17 cellular contexts compared by ENCODE assay signal in the genomic region with DNA sequence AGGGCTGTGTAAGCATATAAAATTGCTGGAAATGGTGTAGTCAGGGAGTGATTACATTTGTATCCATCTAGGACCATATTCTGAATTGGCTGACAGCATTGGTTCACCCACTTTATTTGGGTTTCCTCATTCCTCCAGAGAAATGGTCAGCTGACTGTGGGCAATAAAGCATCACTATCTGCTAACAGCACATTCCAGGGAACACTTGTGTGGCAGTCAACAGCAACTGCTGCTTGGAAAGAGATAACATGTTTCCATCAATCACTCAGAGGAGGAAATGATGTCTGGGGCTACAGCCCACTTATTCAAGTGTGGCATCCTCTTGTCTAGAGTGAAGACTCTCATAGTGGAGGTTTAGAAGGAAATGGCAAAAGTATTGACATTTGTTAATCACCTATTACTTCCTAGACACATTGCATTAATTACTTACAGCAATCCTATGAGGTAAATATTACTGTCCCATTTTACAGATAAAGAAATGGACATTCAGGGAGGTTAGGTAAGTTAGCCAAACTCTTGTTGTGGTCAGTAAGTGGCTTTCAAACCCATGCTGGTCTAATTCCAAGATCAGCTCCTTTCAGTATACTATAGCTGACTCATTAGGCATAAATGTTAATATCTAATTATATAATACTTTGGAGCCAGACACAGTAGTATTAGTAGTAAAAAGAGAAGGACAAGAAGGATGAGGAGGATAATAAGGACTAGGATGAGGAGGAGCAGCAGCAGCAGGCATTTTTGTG.
DNase-seq lines count a peak whose midpoint lies in the region; ATAC-seq and TF ChIP-seq lines count a peak whose summit lies in the region.
"Had no signal": no experiment of that assay in that cellular context is flagged by ENCODE, and none has a peak within 500 bp of the region (broad histone marks: within the 10 kb centered on the region; RNA-seq: fewer than 3 reads in every experiment).

No MANE protein-coding gene starts in this region.

- H3K36me3 Mint-ChIP-seq in endothelial cell (ENCODE audit: low read depth, unreplicated experiment): no peaks in the 10 kb centered on the region

- ATAC-seq in gastroesophageal sphincter (no peak), GM19351 (IDR thresholded peaks at IDR 0.05; ENCODE audit: unreplicated experiment) (no peak)
- ATAC-seq: right lobe of liver had no signal

- TF ChIP-seq POLR2A in gastroesophageal sphincter (IDR thresholded peaks at IDR 0.05) (no peak), breast epithelium (IDR thresholded peaks at IDR 0.05) (no peak)

- H3K4me3 Mint-ChIP-seq in endothelial cell (ENCODE audit: unreplicated experiment): no peak overlapping the region

- H3K4me1 ChIP-seq in gastroesophageal sphincter (no peaks in the 10 kb centered on the region), breast epithelium (no peaks in the 10 kb centered on the region)
- H3K4me1 ChIP-seq: right lobe of liver had no signal

- H3K27ac Mint-ChIP-seq in endothelial cell (ENCODE audit: unreplicated experiment): no peak overlapping the region

- H3K27me3 Mint-ChIP-seq in endothelial cell (ENCODE audit: unreplicated experiment): no peaks in the 10 kb centered on the region

- intact Hi-C loops in breast epithelium (cut with DNase I; ENCODE audit: low total_unique reads): no loop called here

- no peaks in the 10 kb centered on the region for H3K36me3 ChIP-seq in gastroesophageal sphincter
- no peaks in the 10 kb centered on the region for H3K36me3 ChIP-seq in breast epithelium
- H3K36me3 ChIP-seq: right lobe of liver had no signal

- no peak overlapping the region for H3K27ac ChIP-seq in gastroesophageal sphincter
- no peak overlapping the region for H3K27ac ChIP-seq in breast epithelium
- H3K27ac ChIP-seq: HL-60, right lobe of liver had no signal

- H3K4me3 ChIP-seq in gastroesophageal sphincter (no peak overlapping the region), breast epithelium (no peak overlapping the region)
- H3K4me3 ChIP-seq: right lobe of liver had no signal

- H3K9me3 Mint-ChIP-seq in endothelial cell (ENCODE audit: unreplicated experiment): no peaks in the 10 kb centered on the region

- DNase-seq in CMK (ENCODE audit: low read depth) (peak; percentile 57), M059J (ENCODE audit: low read depth) (peak; percentile 19), endothelial cell (ENCODE audit: low spot score) (peak; percentile 5), kidney tubule cell (ENCODE audit: low spot score) (peak; percentile 51), NCI-H2171 treated with DMSO at 0.1 percent for 48 hours (lab: John Stamatoyannopoulos, UW) (no peak), breast epithelium (ENCODE audit: low spot score in 2 of 2) (no peak)
- DNase-seq: activated CD4-positive, alpha-beta T cell treated with anti-CD3 and anti-CD28 coated beads, Interleukin-2, amount 50 U/mL, for 48 hours; activated naive CD4-positive, alpha-beta T cell treated with anti-CD3 and anti-CD28 coated beads, Interleukin-2, amount 50 U/mL, for 16 hours; AML-193; GDM1; hippocampal formation; left cardiac atrium; nucleus accumbens; right lobe of liver had no signal

- TF ChIP-seq EP300 in gastroesophageal sphincter (IDR thresholded peaks at IDR 0.05): no peak

- TF ChIP-seq CTCF in endothelial cell (IDR thresholded peaks at IDR 0.05; ENCODE audit: unreplicated experiment) (no peak), gastroesophageal sphincter (IDR thresholded peaks at IDR 0.05) (no peak), breast epithelium (IDR thresholded peaks at IDR 0.05) (no peak)

- H3K9me3 ChIP-seq in gastroesophageal sphincter: no peaks in the 10 kb centered on the region
- H3K9me3 ChIP-seq in breast epithelium: no peaks in the 10 kb centered on the region
- H3K9me3 ChIP-seq: right lobe of liver had no signal

- H3K27me3 ChIP-seq in gastroesophageal sphincter: no peaks in the 10 kb centered on the region
- no peaks in the 10 kb centered on the region for H3K27me3 ChIP-seq in breast epithelium
- H3K27me3 ChIP-seq: right lobe of liver had no signal

- H3K4me1 Mint-ChIP-seq in endothelial cell (ENCODE audit: unreplicated experiment): peaks cover 11% of the 10 kb centered on the region

Comparison
In these comparisons a context has a peak if more than half of its experiments do, and no peak if none do; other contexts are left out.
1. DNase-seq: peak in CMK (single experiment), M059J (single experiment), endothelial cell (single experiment) and kidney tubule cell (single experiment); none in NCI-H2171 treated with DMSO at 0.1 percent for 48 hours (single experiment) and breast epithelium (0 of 2).